Comparison of ENCODE assay signal across 10 cellular contexts in the genomic region with DNA sequence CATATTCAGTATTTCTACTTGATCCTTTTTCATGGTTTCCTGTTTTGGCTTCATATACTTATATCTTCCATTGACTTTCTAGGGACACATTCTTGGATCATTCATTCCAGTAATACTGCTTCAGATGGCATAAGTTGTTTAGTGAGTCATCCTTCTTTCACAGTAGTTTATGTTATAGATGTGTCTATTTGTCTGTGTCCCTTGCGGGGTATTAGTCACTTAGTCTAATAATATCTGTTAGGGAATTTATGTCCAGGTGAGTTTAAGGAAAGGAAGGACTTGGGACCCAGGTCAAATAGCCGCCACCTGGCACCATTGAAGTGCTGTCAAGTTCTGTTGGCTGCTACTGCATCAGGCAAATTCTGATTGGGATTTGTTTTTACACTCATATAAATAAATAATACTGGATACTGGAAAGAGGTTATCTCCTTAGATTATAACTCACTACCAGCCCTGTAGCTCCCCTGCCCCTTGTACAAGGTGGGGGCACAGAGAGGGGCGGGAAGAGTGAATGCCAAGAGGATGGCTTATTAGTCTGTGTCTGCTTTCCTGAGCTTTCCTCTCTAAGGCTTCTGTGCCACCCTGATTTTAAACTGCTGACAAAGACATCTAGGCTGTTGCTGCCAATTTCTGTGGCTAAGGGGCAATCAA.
DNase-seq lines count a peak whose midpoint lies in the region; ATAC-seq and TF ChIP-seq lines count a peak whose summit lies in the region.
"Had no signal": no experiment of that assay in that cellular context is flagged by ENCODE, and none has a peak within 500 bp of the region (broad histone marks: within the 10 kb centered on the region; RNA-seq: fewer than 3 reads in every experiment).

No MANE protein-coding gene starts in this region.

- H2AFZ ChIP-seq in fibroblast of lung (ENCODE audit: low read length): no peak overlapping the region

- H3K4me1 ChIP-seq in RWPE2 (ENCODE audit: insufficient read depth, poor library complexity, severe bottlenecking) (peaks cover 36% of the 10 kb centered on the region), fibroblast of lung (ENCODE audit: control insufficient read depth, extremely low read depth, insufficient read depth, low read length) (peaks cover 4% of the 10 kb centered on the region)
- H3K4me1 ChIP-seq: BLaER1 had no signal

- no peaks in the 10 kb centered on the region for H3K9me3 Mint-ChIP-seq in activated T-cell treated with anti-CD3 and anti-CD28 coated beads, Interleukin-2, amount 50 U/mL, for 4 hours
- no peaks in the 10 kb centered on the region for H3K9me3 Mint-ChIP-seq in stimulated activated naive B cell treated with anti-CD40 and anti-IgM and Interleukin-4, amounts not matched to agents 10 μg/mL and 1 μg/mL and 100 μg/mL, for 72 hours

- H3K36me3 ChIP-seq in RWPE2 (ENCODE audit: low read depth) (peaks cover 9% of the 10 kb centered on the region; the same call in 1 of the 2 replicates), fibroblast of lung (ENCODE audit: control insufficient read depth, insufficient read depth, low read length) (no peaks in the 10 kb centered on the region)

- peak; percentile 58 to 67 for ATAC-seq in activated T-cell treated with anti-CD3 and anti-CD28 coated beads, Interleukin-2, amount 50 U/mL, for 4 hours
- peak; percentile 98 for ATAC-seq in RWPE2 (ENCODE audit: low read depth)
- peak in 1 of 2 donors; percentile 42 for ATAC-seq in stimulated activated naive B cell treated with anti-CD40 and anti-IgM and Interleukin-4, amounts not matched to agents 10 μg/mL and 1 μg/mL and 100 μg/mL, for 72 hours (replicated peaks)

- H3K36me3 Mint-ChIP-seq in activated T-cell treated with anti-CD3 and anti-CD28 coated beads, Interleukin-2, amount 50 U/mL, for 4 hours (ENCODE audit: insufficient read depth): peaks cover 35% of the 10 kb centered on the region
- H3K36me3 Mint-ChIP-seq in stimulated activated naive B cell treated with anti-CD40 and anti-IgM and Interleukin-4, amounts not matched to agents 10 μg/mL and 1 μg/mL and 100 μg/mL, for 72 hours: peaks cover 32 to 50% of the 10 kb centered on the region in 2 donors

- H3K27ac ChIP-seq in RWPE2 (ENCODE audit: poor library complexity, severe bottlenecking) (peak overlapping the region; percentile 8), fibroblast of lung (ENCODE audit: insufficient read depth, low read length) (no peak overlapping the region)
- H3K27ac ChIP-seq: BLaER1 had no signal

- peaks cover 13% of the 10 kb centered on the region for H3K79me2 ChIP-seq in fibroblast of lung (ENCODE audit: control insufficient read depth, insufficient read depth, low read length)

- H3K4me3 ChIP-seq in RWPE2 (ENCODE audit: severe bottlenecking): no peak overlapping the region
- no peak overlapping the region for H3K4me3 ChIP-seq in fibroblast of lung (replicated peaks in 1 of 4; ENCODE audit: control extremely low read depth in 1 of 4, insufficient read depth in 1 of 4, low read depth in 3 of 4, low read length in 4 of 4)
- H3K4me3 ChIP-seq: BLaER1 had no signal

- TF ChIP-seq CTCF in RWPE2 (IDR thresholded peaks at IDR 0.05; ENCODE audit: poor library complexity, severe bottlenecking) (no peak), fibroblast of lung (conservative IDR thresholded peaks at IDR 0.05 in 1 of 2, IDR thresholded peaks at IDR 0.05 in 1 of 2; ENCODE audit: low read depth in 1 of 2, low read length in 2 of 2) (no peak)

- no peak overlapping the region for H3K9ac ChIP-seq in fibroblast of lung (ENCODE audit: insufficient read depth, low read length)
- H3K9ac ChIP-seq: BLaER1 had no signal

- H3K9me3 ChIP-seq in RWPE2 (ENCODE audit: severe bottlenecking) (no peaks in the 10 kb centered on the region), fibroblast of lung (ENCODE audit: control insufficient read depth, insufficient read depth, low read depth, low read length) (no peaks in the 10 kb centered on the region)

- H3K4me1 Mint-ChIP-seq in activated T-cell treated with anti-CD3 and anti-CD28 coated beads, Interleukin-2, amount 50 U/mL, for 4 hours (ENCODE audit: low read depth): peaks cover 69% of the 10 kb centered on the region
- H3K4me1 Mint-ChIP-seq in stimulated activated naive B cell treated with anti-CD40 and anti-IgM and Interleukin-4, amounts not matched to agents 10 μg/mL and 1 μg/mL and 100 μg/mL, for 72 hours: peaks cover 22 to 48% of the 10 kb centered on the region in 2 donors

- DNase-seq in activated T-cell treated with anti-CD3 and anti-CD28 coated beads, Interleukin-2, amount 50 U/mL, for 4 hours: no peak
- DNase-seq in activated T-cell treated with anti-CD3 and anti-CD28 coated beads, Interleukin-2, amount 50 U/mL, for 48 hours: no peak
- DNase-seq in RWPE2 (ENCODE audit: low spot score): no peak
- DNase-seq in fibroblast of lung (ENCODE audit: low read depth in 2 of 2): peak; percentile 65 to 76
- no peak for DNase-seq in stimulated activated naive B cell treated with anti-CD40 and anti-IgM and Interleukin-4, amounts not matched to agents 10 μg/mL and 1 μg/mL and 100 μg/mL, for 72 hours
- DNase-seq in stimulated activated CD4-positive, alpha-beta T cell treated with anti-CD3 and anti-CD28 coated beads, Interleukin-15, amount 100 ng/mL, for 24 hours: no peak
- DNase-seq in SIG-M5 (lab: John Stamatoyannopoulos, UW): no peak
- no peak for DNase-seq in NCI-H526 treated with DMSO at 0.1 percent for 48 hours (lab: John Stamatoyannopoulos, UW)
- DNase-seq: NCI-H1930 had no signal

- peak overlapping the region; percentile 56 for H3K27ac Mint-ChIP-seq in stimulated activated naive B cell treated with anti-CD40 and anti-IgM and Interleukin-4, amounts not matched to agents 10 μg/mL and 1 μg/mL and 100 μg/mL, for 72 hours

- peak overlapping the region; percentile 43 for H3K4me3 Mint-ChIP-seq in activated T-cell treated with anti-CD3 and anti-CD28 coated beads, Interleukin-2, amount 50 U/mL, for 4 hours
- peak overlapping the region in 1 of 2 donors; percentile 11 for H3K4me3 Mint-ChIP-seq in stimulated activated naive B cell treated with anti-CD40 and anti-IgM and Interleukin-4, amounts not matched to agents 10 μg/mL and 1 μg/mL and 100 μg/mL, for 72 hours

- no peak overlapping the region for H3K4me2 ChIP-seq in fibroblast of lung (ENCODE audit: extremely low read depth, insufficient read depth, low read length)
- H3K4me2 ChIP-seq: BLaER1 had no signal

- H4K20me1 ChIP-seq in fibroblast of lung (ENCODE audit: control insufficient read depth, extremely low read depth, insufficient read depth, low read length): no peaks in the 10 kb centered on the region

- no peaks in the 10 kb centered on the region for H3K27me3 Mint-ChIP-seq in activated T-cell treated with anti-CD3 and anti-CD28 coated beads, Interleukin-2, amount 50 U/mL, for 4 hours (ENCODE audit: low read depth)
- H3K27me3 Mint-ChIP-seq in stimulated activated naive B cell treated with anti-CD40 and anti-IgM and Interleukin-4, amounts not matched to agents 10 μg/mL and 1 μg/mL and 100 μg/mL, for 72 hours: no peaks in the 10 kb centered on the region

- H3K27me3 ChIP-seq in RWPE2 (ENCODE audit: insufficient read depth, poor library complexity, severe bottlenecking): no peaks in the 10 kb centered on the region
- no peaks in the 10 kb centered on the region for H3K27me3 ChIP-seq in fibroblast of lung (ENCODE audit: control insufficient read depth, insufficient read depth, low read length)
- H3K27me3 ChIP-seq: BLaER1 had no signal

Comparison
In these comparisons a context has a peak if more than half of its experiments do, and no peak if none do; other contexts are left out.
1. DNase-seq: peak in fibroblast of lung (2 of 2); none in activated T-cell treated with anti-CD3 and anti-CD28 coated beads, Interleukin-2, amount 50 U/mL, for 4 hours (single experiment), activated T-cell treated with anti-CD3 and anti-CD28 coated beads, Interleukin-2, amount 50 U/mL, for 48 hours (0 of 2), RWPE2 (single experiment), stimulated activated naive B cell treated with anti-CD40 and anti-IgM and Interleukin-4, amounts not matched to agents 10 μg/mL and 1 μg/mL and 100 μg/mL, for 72 hours (single experiment), stimulated activated CD4-positive, alpha-beta T cell treated with anti-CD3 and anti-CD28 coated beads, Interleukin-15, amount 100 ng/mL, for 24 hours (single experiment), SIG-M5 (single experiment) and NCI-H526 treated with DMSO at 0.1 percent for 48 hours (single experiment).